ENCODE assay signal across 21 cellular contexts in genomic region chr2:101895039-101895438, GRCh38.
DNase-seq lines count a peak whose midpoint lies in the region; ATAC-seq, FAIRE-seq and TF ChIP-seq lines count a peak whose summit lies in the region.
"Had no signal": no experiment of that assay in that cellular context is flagged by ENCODE, and none has a peak within 500 bp of the region (broad histone marks: within the 10 kb centered on the region; RNA-seq: fewer than 3 reads in every experiment).

No MANE protein-coding gene starts in this region.

- in situ Hi-C loops in HepG2 (cut with HindIII; ENCODE audit: extremely low pct_ligation_motif_present, low pct_unique_long_range_greater_than_20kb): loop anchor here (5.0 kb wide), 1 partner anchor 87 kb away; no protein-coding TSS in a partner anchor

- no peaks in the 10 kb centered on the region for H3K9me3 ChIP-seq in HepG2 (ENCODE audit: low read length)
- no peaks in the 10 kb centered on the region for H3K9me3 ChIP-seq in right lobe of liver
- H3K9me3 ChIP-seq in iPS-20b (ENCODE audit: insufficient read depth, low read depth, low read length): no peaks in the 10 kb centered on the region
- H3K9me3 ChIP-seq: A549, Caco-2, HAP-1 had no signal

- H3K4me3 ChIP-seq in HepG2 (replicated peaks in 1 of 3; ENCODE audit: insufficient read depth in 1 of 3, low read depth in 2 of 3, low read length in 3 of 3) (no peak overlapping the region), right lobe of liver (no peak overlapping the region), iPS-20b (ENCODE audit: low read length) (no peak overlapping the region)
- H3K4me3 ChIP-seq: A549, HAP-1 had no signal

- no TSS peak for BruUV-seq in HepG2 (replicated peaks; lab: Mats Ljungman, UMichigan)

- H3K4me1 ChIP-seq in HepG2 (ENCODE audit: insufficient read depth, low read length): peaks cover 16% of the 10 kb centered on the region
- H3K4me1 ChIP-seq in right lobe of liver: peaks cover 0 to 5% (median 0%) of the 10 kb centered on the region in 4 donors
- H3K4me1 ChIP-seq in iPS-20b (ENCODE audit: insufficient read depth, low read length): peaks cover 25% of the 10 kb centered on the region; the same call in 1 of the 2 replicates
- H3K4me1 ChIP-seq: A549, Caco-2, HAP-1 had no signal

- H4K20me1 ChIP-seq in HepG2 (ENCODE audit: insufficient read depth, low read length): no peaks in the 10 kb centered on the region

- CTCF ChIA-PET in HepG2 (lab: Yijun Ruan, JAX; ENCODE audit: low intra/inter-chr PET ratio, low total read pairs) (no interaction called here), WTC11 (lab: Charles Lee) (interaction anchor here (1.7 to 2.2 kb wide), 3 partner anchors 11 to 125 kb away, joined by 6 to 7 read pairs (median 6); no protein-coding TSS in a partner anchor)

- WGBS in HepG2 (ENCODE audit: low lambda C conversion rate): 94% methylated on average over 7 of the region's 7 CpGs
- 72% methylated on average over 3 of the region's 7 CpGs for WGBS in right lobe of liver (ENCODE audit: insufficient coverage, low coverage, low lambda C conversion rate, missing lambda C conversion rate)

- TF ChIP-seq POLR2A in HepG2 (IDR thresholded peaks at IDR 0.05; ENCODE audit: insufficient read depth in 1 of 2, low read depth in 2 of 2, low read length in 2 of 2) (no peak), right lobe of liver (IDR thresholded peaks at IDR 0.05) (no peak)

- H3K27ac Mint-ChIP-seq in IgD-negative memory B cell (peak overlapping the region in 2 of 3 donors; percentile 25 to 87), WTC11 (peak overlapping the region; percentile 85)
- H3K27ac Mint-ChIP-seq: HFFc6 had no signal

- H3K9ac ChIP-seq in HepG2 (ENCODE audit: insufficient read depth, low read depth, low read length) (no peak overlapping the region), iPS-20b (ENCODE audit: low read depth, low read length) (peak overlapping the region; percentile 14; the same call in 1 of the 2 replicates)

- DNase-seq in HepG2 (ENCODE audit: low spot score): no peak
- DNase-seq in right lobe of liver: no peak
- no peak for DNase-seq in WTC11 (ENCODE audit: low spot score)
- no peak for DNase-seq in ecto neural progenitor cell (ENCODE audit: low spot score)
- DNase-seq in cerebellum (ENCODE audit: low spot score): no peak
- no peak for DNase-seq in AG20443 (ENCODE audit: low spot score)
- DNase-seq: 8988T; ACHN; C1 segment of cervical spinal cord; Caco-2; CD4-positive, CD25-positive, alpha-beta regulatory T cell; CD8-positive, alpha-beta T cell; DMS153; DND-41; HFFc6 had no signal

- H3K4me1 Mint-ChIP-seq in IgD-negative memory B cell: peaks cover 2 to 8% (median 4%) of the 10 kb centered on the region in 3 donors
- H3K4me1 Mint-ChIP-seq in WTC11: peaks cover 50% of the 10 kb centered on the region

- intact Hi-C loops in HepG2 (cut with micrococcal nuclease; ENCODE audit: unreplicated experiment): no loop called here
- intact Hi-C loops in right lobe of liver (cut with DNase I): loop anchor here in 1 of 2 donors (10.0 kb wide), 1 partner anchor 90 kb away; no protein-coding TSS in a partner anchor

- no peak for TF ChIP-seq RAD21 in HepG2 (CRISPR knock-in tag; IDR thresholded peaks at IDR 0.05)

- TF ChIP-seq CTCF in HepG2 (CRISPR knock-in tag; IDR thresholded peaks at IDR 0.05): no peak
- no peak for TF ChIP-seq CTCF in right lobe of liver (IDR thresholded peaks at IDR 0.05)
- no peak for TF ChIP-seq CTCF in WTC11 (IDR thresholded peaks at IDR 0.05)

- TF ChIP-seq EP300 in HepG2 (IDR thresholded peaks at IDR 0.05; ENCODE audit: low read depth in 2 of 2, low read length in 2 of 2) (no peak), HepG2 (CRISPR knock-in tag; IDR thresholded peaks at IDR 0.05; ENCODE audit: borderline replicate concordance) (no peak)

- H3K27me3 Mint-ChIP-seq in IgD-negative memory B cell (no peaks in the 10 kb centered on the region), WTC11 (ENCODE audit: low read depth) (no peaks in the 10 kb centered on the region)
- H3K27me3 Mint-ChIP-seq: CD4-positive, CD25-positive, alpha-beta regulatory T cell had no signal

- H3K27ac ChIP-seq in HepG2 (ENCODE audit: extremely low read length, insufficient read depth, low read length) (no peak overlapping the region), right lobe of liver (no peak overlapping the region), iPS-20b (ENCODE audit: low read length) (peak overlapping the region; percentile 46)
- H3K27ac ChIP-seq: A549 had no signal

- H3K79me2 ChIP-seq in HepG2 (ENCODE audit: insufficient read depth, low read length): no peaks in the 10 kb centered on the region

- H3K4me3 Mint-ChIP-seq in IgD-negative memory B cell: no peak overlapping the region
- no peak overlapping the region for H3K4me3 Mint-ChIP-seq in WTC11
- H3K4me3 Mint-ChIP-seq: CD4-positive, CD25-positive, alpha-beta regulatory T cell; CD8-positive, alpha-beta T cell; HFFc6 had no signal

- H3K36me3 Mint-ChIP-seq in IgD-negative memory B cell (peaks cover 21% of the 10 kb centered on the region), WTC11 (peaks cover 28% of the 10 kb centered on the region)

- H3K4me2 ChIP-seq in HepG2 (ENCODE audit: low read depth, low read length): no peak overlapping the region
- H3K4me2 ChIP-seq: A549 had no signal

- ATAC-seq in HepG2 (no peak), right lobe of liver (no peak), WTC11 (no peak)
- ATAC-seq: A549; CD8-positive, alpha-beta T cell had no signal

- H3K36me3 ChIP-seq in HepG2 (replicated peaks in 1 of 2; ENCODE audit: control insufficient read depth in 1 of 2, insufficient read depth in 2 of 2, low read length in 2 of 2): peaks cover 20 to 36% of the 10 kb centered on the region in 2 experiments
- H3K36me3 ChIP-seq in right lobe of liver: peaks cover 0 to 13% (median 2%) of the 10 kb centered on the region in 4 donors
- H3K36me3 ChIP-seq in iPS-20b (ENCODE audit: insufficient read depth, low read depth, low read length): peaks cover 33% of the 10 kb centered on the region

- no peaks in the 10 kb centered on the region for H3K27me3 ChIP-seq in HepG2 (ENCODE audit: control insufficient read depth in 1 of 2, insufficient read depth in 2 of 2, low read length in 2 of 2)
- no peaks in the 10 kb centered on the region for H3K27me3 ChIP-seq in right lobe of liver
- no peaks in the 10 kb centered on the region for H3K27me3 ChIP-seq in iPS-20b (ENCODE audit: insufficient read depth, low read length)

- H2AFZ ChIP-seq in HepG2 (ENCODE audit: low read length): no peak overlapping the region

- H3K9me3 Mint-ChIP-seq in IgD-negative memory B cell: no peaks in the 10 kb centered on the region
- no peaks in the 10 kb centered on the region for H3K9me3 Mint-ChIP-seq in WTC11
- H3K9me3 Mint-ChIP-seq: CD8-positive, alpha-beta T cell; HFFc6 had no signal

- POLR2A ChIA-PET in HepG2 (lab: Yijun Ruan, JAX): no interaction called here
- POLR2A ChIA-PET in WTC11 (lab: Charles Lee): no interaction called here

- no peak for FAIRE-seq in HepG2 (lab: Jason Lieb, UNC)
- FAIRE-seq: A549, G401.6, GM12892 had no signal

TF ChIP-seq in HepG2, 621 proteins besides CTCF, POLR2A, EP300 and RAD21:
- TF ChIP-seq RBM22 (optimal IDR thresholded peaks at IDR 0.05; ENCODE audit: low read length) (peak; percentile 82), ZNF589 (CRISPR knock-in tag; conservative IDR thresholded peaks at IDR 0.05) (no peak)

TF ChIP-seq in WTC11, 78 proteins besides CTCF, POLR2A, EP300 and RAD21:
- TF ChIP-seq TCF7 (CRISPR knock-in tag; IDR thresholded peaks at IDR 0.05; ENCODE audit: low read depth): no peak
- no peak for TF ChIP-seq ZNF416 (CRISPR knock-in tag; IDR thresholded peaks at IDR 0.05)
- TF ChIP-seq E2F4 (CRISPR knock-in tag; IDR thresholded peaks at IDR 0.05; ENCODE audit: borderline replicate concordance, low read depth): no peak
- TF ChIP-seq SMAD3 (CRISPR knock-in tag; IDR thresholded peaks at IDR 0.05; ENCODE audit: borderline replicate concordance): no peak
- no peak for TF ChIP-seq MYBL2 (CRISPR knock-in tag; IDR thresholded peaks at IDR 0.05)
